8 cellular contexts compared by ENCODE assay signal in the genomic region with DNA sequence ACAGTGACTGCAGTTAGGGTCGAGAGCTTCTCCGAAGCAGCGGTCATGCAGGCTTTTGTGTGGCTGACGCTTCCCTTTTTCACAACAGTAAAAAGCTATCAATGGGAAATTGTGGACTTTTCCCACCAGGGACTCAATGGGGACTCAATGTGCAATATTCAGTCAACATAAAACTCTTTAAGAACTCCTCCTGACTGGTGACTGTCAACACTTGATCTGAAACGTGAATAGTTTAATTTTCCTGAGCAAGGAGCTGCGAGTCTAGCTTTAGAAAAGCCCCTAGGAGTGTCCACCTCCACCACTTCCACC. TPM values are rescaled to one million over a fixed set of nuclear protein-coding genes. Genes with fewer than 3 reads are reported as not detected.
DNase-seq lines count a peak whose midpoint lies in the region; ATAC-seq and TF ChIP-seq lines count a peak whose summit lies in the region.

No MANE protein-coding gene starts in this region.

- in situ Hi-C loops in astrocyte of the cerebellum (cut with HindIII; ENCODE audit: low sequenced_read_pairs), result no loop called here

- TF ChIP-seq CTCF in AG04450 (IDR thresholded peaks at IDR 0.05; ENCODE audit: low read depth, low read length), result no peak
- TF ChIP-seq CTCF in astrocyte of the cerebellum (IDR thresholded peaks at IDR 0.05; ENCODE audit: low read depth, low read length, missing control alignments), result no peak

- H3K4me3 ChIP-seq in AG04450 (ENCODE audit: low read depth, low read length), result peak overlapping the region; percentile 69
- H3K4me3 ChIP-seq in HUES6 (ENCODE audit: low read depth, low read length), result peak overlapping the region; percentile 79
- H3K4me3 ChIP-seq in astrocyte of the cerebellum (ENCODE audit: low read depth, low read length), result peak overlapping the region; percentile 83
- H3K4me3 ChIP-seq in muscle layer of colon (ENCODE audit: low read depth in 1 of 2, low read length in 2 of 2), result peak overlapping the region; percentile 65 to 93

- H3K27ac ChIP-seq in AG04450 (ENCODE audit: low read depth, low read length) (no peak overlapping the region), HUES6 (ENCODE audit: low read depth, low read length) (no peak overlapping the region), muscle layer of colon (ENCODE audit: low read depth, low read length) (no peak overlapping the region)

- H3K9ac ChIP-seq in HUES6 (ENCODE audit: low read length) (no peak overlapping the region), muscle layer of colon (ENCODE audit: low read length) (no peak overlapping the region)

- DNase-seq in AG04450 (ENCODE audit: low read depth, low spot score) (no peak), astrocyte of the cerebellum (ENCODE audit: low read depth) (no peak), UCSD-AML1 (lab: John Stamatoyannopoulos, UW; ENCODE audit: unreplicated experiment) (no peak), DMS79 treated with DMSO at 0.1 percent for 48 hours (lab: John Stamatoyannopoulos, UW) (no peak)

- no peaks in the 10 kb centered on the region; the same call in 1 of the 2 replicates for H3K9me3 ChIP-seq in AG04450 (ENCODE audit: control insufficient read depth, insufficient read depth, low read length)
- H3K9me3 ChIP-seq in HUES6 (ENCODE audit: control insufficient read depth, insufficient read depth, low read depth, low read length), result no peaks in the 10 kb centered on the region
- no peaks in the 10 kb centered on the region for H3K9me3 ChIP-seq in muscle layer of colon (ENCODE audit: low read length)

- CTCF ChIA-PET in AG04450 (lab: Charles Lee), result interaction anchor here (0.9 kb wide), 1 partner anchor 25 kb away, joined by 3 read pairs; no protein-coding TSS in a partner anchor

- POLR2A ChIA-PET in AG04450 (lab: Yijun Ruan, JAX), result interaction anchor here (0.7 to 1.2 kb wide), 2 partner anchors 25 to 79 kb away, joined by 3 to 5 read pairs; no protein-coding TSS in a partner anchor

- ATAC-seq in esophagus mucosa, result no peak
- ATAC-seq in GM21423 (IDR thresholded peaks at IDR 0.05; ENCODE audit: unreplicated experiment), result no peak

- H3K27me3 ChIP-seq in AG04450 (ENCODE audit: control insufficient read depth, insufficient read depth, low read length) (peaks cover 3% of the 10 kb centered on the region), HUES6 (ENCODE audit: control insufficient read depth, insufficient read depth, low read length) (peaks cover 22% of the 10 kb centered on the region), muscle layer of colon (ENCODE audit: control insufficient read depth in 1 of 2, insufficient read depth in 2 of 2, low read length in 2 of 2) (peaks cover 16 to 22% of the 10 kb centered on the region in 2 donors)

- H3K36me3 ChIP-seq in HUES6 (ENCODE audit: control insufficient read depth, insufficient read depth, low read length), result peaks cover 14% of the 10 kb centered on the region
- H3K36me3 ChIP-seq in muscle layer of colon (ENCODE audit: insufficient read depth, low read length), result peaks cover 5% of the 10 kb centered on the region

- H3K4me1 ChIP-seq in HUES6 (ENCODE audit: control insufficient read depth, insufficient read depth, low read length), result peaks cover 12% of the 10 kb centered on the region; the same call in 1 of the 2 replicates
- H3K4me1 ChIP-seq in muscle layer of colon (ENCODE audit: insufficient read depth, low read length), result peaks cover 19% of the 10 kb centered on the region

RNA-seq across cellular contexts. Expression of a gene that starts 28.7 kb away (rescaled TPM):
- 27.3 and 32.9 TPM in 2 replicates for polyA plus RNA-seq in AG04450 (2011; rRNA removed)
- polyA minus RNA-seq in AG04450 (2011; rRNA and poly(A)+ RNA removed), result 31.7 and 38.2 TPM in 2 replicates
- 37.4 TPM for total RNA-seq in esophagus mucosa

RNA-seq across cellular contexts. Expression of a gene that starts 52.5 kb away (rescaled TPM):
- 0.76 and 1.0 TPM in 2 replicates for polyA plus RNA-seq in AG04450 (2011; rRNA removed)
- 0.14 and 0.26 TPM in 2 replicates for polyA minus RNA-seq in AG04450 (2011; rRNA and poly(A)+ RNA removed)
- 1.6 TPM for total RNA-seq in esophagus mucosa
